In the genomic region with DNA sequence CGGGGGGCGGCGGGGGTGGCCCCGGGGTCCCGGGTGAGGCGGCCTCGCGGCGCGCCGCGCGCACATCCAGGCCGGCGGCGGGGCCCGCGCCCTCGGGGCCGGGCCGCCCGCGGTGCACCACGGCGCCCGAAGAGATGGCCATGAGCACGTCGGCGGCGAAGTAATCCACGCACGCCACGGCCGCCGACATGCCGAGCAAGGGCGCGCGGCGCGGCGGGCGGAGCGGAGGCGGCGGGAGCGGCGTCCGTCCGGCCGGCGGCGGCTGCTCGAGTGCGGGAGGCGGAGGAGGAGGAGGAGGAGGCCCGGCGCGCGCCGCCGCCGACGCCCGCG, we compare ENCODE assay signal across 8 cellular contexts. TPM values are rescaled to one million over a fixed set of nuclear protein-coding genes. Genes with fewer than 3 reads are reported as not detected.
A peak's percentile ranks its signal among the peaks of the same experiment; 100 is the strongest.
DNase-seq lines count a peak whose midpoint lies in the region; ATAC-seq and TF ChIP-seq lines count a peak whose summit lies in the region.

TSS of gene KLF16 (minus strand) at position 272 of the 330 bp plus-strand sequence. CDS start at position 190, 82 bp downstream.

- intact Hi-C loops in mucosa of descending colon (cut with DNase I, micrococcal nuclease) = no loop called here

- H3K4me3 ChIP-seq in DOHH2 (ENCODE audit: low read length) = peak within 1 kb of the TSS; percentile 80
- H3K4me3 ChIP-seq in cardiac fibroblast (replicated peaks in 1 of 2; ENCODE audit: low read depth in 2 of 2, low read length in 2 of 2) = peak within 1 kb of the TSS; percentile 85 to 88
- peak within 1 kb of the TSS; percentile 39 for H3K4me3 ChIP-seq in mucosa of descending colon

- 0 out of 2 replicates have a peak, but pooled peaks cover 3% of the 10 kb centered on the region for H3F3A ChIP-seq in DOHH2 (ENCODE audit: control insufficient read depth, insufficient read depth)

- H3K4me1 ChIP-seq in DOHH2 (ENCODE audit: control insufficient read depth, low read length) (peaks cover 49% of the 10 kb centered on the region), mucosa of descending colon (ENCODE audit: low read depth) (peaks cover 39% of the 10 kb centered on the region)

- TF ChIP-seq CTCF in DOHH2 (IDR thresholded peaks at IDR 0.05; ENCODE audit: low read depth, low read length, poor library complexity, severe bottlenecking) (no peak), cardiac fibroblast (IDR thresholded peaks at IDR 0.05; ENCODE audit: low read depth, low read length) (no peak), mucosa of descending colon (IDR thresholded peaks at IDR 0.05) (no peak)

- no peaks in the 10 kb centered on the region for H3K9me2 ChIP-seq in DOHH2 (replicated peaks; ENCODE audit: control insufficient read depth, low read length)

- H3K4me2 ChIP-seq in DOHH2 (ENCODE audit: low read length) = peak within 1 kb of the TSS; percentile 83

- no peaks in the 10 kb centered on the region for H3K9me3 ChIP-seq in DOHH2 (ENCODE audit: control insufficient read depth, insufficient read depth, low read length)
- no peaks in the 10 kb centered on the region for H3K9me3 ChIP-seq in mucosa of descending colon

- H3K27ac ChIP-seq in DOHH2 (ENCODE audit: low read depth, low read length) = peak within 1 kb of the TSS; percentile 75

- H3K36me3 ChIP-seq in DOHH2 (ENCODE audit: control insufficient read depth, low read length) (peaks cover 8% of the 10 kb centered on the region; the same call in 1 of the 2 replicates), mucosa of descending colon (ENCODE audit: low read depth) (no peaks in the 10 kb centered on the region)

- peaks cover 56% of the 10 kb centered on the region for H3K79me2 ChIP-seq in DOHH2 (ENCODE audit: control insufficient read depth, low read length)

- ATAC-seq in HG03442 (IDR thresholded peaks at IDR 0.05; ENCODE audit: unreplicated experiment) (peak; percentile 0), mucosa of descending colon (no peak), HG03432 (IDR thresholded peaks at IDR 0.05; ENCODE audit: unreplicated experiment) (no peak), HG03097 (IDR thresholded peaks at IDR 0.05; ENCODE audit: low FRiP score, unreplicated experiment) (no peak)

- no peaks in the 10 kb centered on the region for H3K27me3 ChIP-seq in DOHH2 (ENCODE audit: control insufficient read depth, low read length)

- DNase-seq in cardiac fibroblast (ENCODE audit: low read depth in 2 of 2) = no peak
- DNase-seq in mucosa of descending colon = no peak
- no peak for DNase-seq in superior temporal gyrus (ENCODE audit: extremely low spot score)
- DNase-seq in activated effector memory CD4-positive, alpha-beta T cell treated with Interleukin-2 at 50 U/mL for 16 hours = no peak

- 0 out of 2 replicates have a peak, but pooled peaks cover 3% of the 10 kb centered on the region for H4K20me1 ChIP-seq in DOHH2 (ENCODE audit: control insufficient read depth, insufficient read depth, low read depth, low read length)

RNA-seq across cellular contexts. Expression of gene KLF16, which starts in this region (rescaled TPM):
- 10 to 100 TPM; 22.6 to 26.5 (median 25.6) TPM for total RNA-seq in mucosa of descending colon
